1 cellular context compared by ENCODE assay signal in the genomic region with DNA sequence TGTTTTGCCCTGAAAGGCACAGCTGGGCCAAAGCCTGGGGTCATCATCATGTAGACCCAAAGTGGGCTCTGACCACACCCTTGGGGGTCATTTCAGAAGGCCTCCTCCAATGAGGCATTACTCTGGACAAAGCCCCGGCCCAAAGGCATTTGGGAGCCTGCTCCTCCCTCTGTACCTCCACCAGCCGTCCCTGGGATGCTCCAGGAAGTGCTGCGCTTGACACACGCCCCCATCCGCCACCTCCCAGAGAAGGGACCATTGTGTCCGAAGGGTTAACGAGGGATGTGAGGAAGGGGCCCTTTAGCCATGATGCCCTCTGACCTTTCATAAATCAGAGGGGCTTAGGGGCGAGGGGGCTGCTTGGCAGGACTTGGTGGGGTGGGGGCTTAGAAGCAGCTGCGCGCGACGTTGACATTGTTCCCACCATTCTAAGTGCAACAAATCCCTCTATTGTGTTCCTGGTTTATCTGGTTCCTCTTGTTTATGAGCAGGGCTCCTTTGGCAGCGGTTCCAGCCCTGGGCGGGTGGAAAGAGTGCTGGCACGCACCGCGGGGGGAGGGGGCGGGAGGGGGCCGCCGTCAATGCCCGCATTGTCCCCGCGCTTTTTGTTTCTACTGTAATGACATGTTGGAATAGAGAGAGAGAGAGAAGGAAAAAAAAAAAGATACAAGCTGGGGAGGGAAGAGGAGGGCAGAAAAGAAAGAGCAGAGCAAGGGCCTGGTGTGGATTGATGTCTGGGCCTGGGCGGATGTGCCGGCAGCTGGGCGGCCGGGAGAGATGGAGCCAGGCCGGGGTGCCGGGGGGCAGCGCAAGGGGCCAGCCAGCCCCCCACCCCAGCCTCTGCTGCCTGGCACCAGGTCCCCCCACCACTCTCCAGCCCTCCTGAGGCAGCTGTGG.
TF ChIP-seq lines count a peak whose summit lies in the region.

No MANE protein-coding gene starts in this region.

TF ChIP-seq in K562, 482 proteins besides CTCF, POLR2A, EP300 and RAD21:
- TF ChIP-seq ZNF165 (CRISPR knock-in tag; IDR thresholded peaks at IDR 0.05; ENCODE audit: borderline replicate concordance), result no peak
- TF ChIP-seq, protein P1, sequence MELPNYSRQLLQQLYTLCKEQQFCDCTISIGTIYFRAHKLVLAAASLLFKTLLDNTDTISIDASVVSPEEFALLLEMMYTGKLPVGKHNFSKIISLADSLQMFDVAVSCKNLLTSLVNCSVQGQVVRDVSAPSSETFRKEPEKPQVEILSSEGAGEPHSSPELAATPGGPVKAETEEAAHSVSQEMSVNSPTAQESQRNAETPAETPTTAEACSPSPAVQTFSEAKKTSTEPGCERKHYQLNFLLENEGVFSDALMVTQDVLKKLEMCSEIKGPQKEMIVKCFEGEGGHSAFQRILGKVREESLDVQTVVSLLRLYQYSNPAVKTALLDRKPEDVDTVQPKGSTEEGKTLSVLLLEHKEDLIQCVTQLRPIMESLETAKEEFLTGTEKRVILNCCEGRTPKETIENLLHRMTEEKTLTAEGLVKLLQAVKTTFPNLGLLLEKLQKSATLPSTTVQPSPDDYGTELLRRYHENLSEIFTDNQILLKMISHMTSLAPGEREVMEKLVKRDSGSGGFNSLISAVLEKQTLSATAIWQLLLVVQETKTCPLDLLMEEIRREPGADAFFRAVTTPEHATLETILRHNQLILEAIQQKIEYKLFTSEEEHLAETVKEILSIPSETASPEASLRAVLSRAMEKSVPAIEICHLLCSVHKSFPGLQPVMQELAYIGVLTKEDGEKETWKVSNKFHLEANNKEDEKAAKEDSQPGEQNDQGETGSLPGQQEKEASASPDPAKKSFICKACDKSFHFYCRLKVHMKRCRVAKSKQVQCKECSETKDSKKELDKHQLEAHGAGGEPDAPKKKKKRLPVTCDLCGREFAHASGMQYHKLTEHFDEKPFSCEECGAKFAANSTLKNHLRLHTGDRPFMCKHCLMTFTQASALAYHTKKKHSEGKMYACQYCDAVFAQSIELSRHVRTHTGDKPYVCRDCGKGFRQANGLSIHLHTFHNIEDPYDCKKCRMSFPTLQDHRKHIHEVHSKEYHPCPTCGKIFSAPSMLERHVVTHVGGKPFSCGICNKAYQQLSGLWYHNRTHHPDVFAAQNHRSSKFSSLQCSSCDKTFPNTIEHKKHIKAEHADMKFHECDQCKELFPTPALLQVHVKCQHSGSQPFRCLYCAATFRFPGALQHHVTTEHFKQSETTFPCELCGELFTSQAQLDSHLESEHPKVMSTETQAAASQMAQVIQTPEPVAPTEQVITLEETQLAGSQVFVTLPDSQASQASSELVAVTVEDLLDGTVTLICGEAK (IDR thresholded peaks at IDR 0.05), result peak; percentile 44; the same call in 1 of the 2 replicates
- TF ChIP-seq, protein P1 (CRISPR knock-in tag; IDR thresholded peaks at IDR 0.05), result no peak
- TF ChIP-seq ZBTB33 (CRISPR knock-in tag; IDR thresholded peaks at IDR 0.05), result no peak
- TF ChIP-seq, protein P2, sequence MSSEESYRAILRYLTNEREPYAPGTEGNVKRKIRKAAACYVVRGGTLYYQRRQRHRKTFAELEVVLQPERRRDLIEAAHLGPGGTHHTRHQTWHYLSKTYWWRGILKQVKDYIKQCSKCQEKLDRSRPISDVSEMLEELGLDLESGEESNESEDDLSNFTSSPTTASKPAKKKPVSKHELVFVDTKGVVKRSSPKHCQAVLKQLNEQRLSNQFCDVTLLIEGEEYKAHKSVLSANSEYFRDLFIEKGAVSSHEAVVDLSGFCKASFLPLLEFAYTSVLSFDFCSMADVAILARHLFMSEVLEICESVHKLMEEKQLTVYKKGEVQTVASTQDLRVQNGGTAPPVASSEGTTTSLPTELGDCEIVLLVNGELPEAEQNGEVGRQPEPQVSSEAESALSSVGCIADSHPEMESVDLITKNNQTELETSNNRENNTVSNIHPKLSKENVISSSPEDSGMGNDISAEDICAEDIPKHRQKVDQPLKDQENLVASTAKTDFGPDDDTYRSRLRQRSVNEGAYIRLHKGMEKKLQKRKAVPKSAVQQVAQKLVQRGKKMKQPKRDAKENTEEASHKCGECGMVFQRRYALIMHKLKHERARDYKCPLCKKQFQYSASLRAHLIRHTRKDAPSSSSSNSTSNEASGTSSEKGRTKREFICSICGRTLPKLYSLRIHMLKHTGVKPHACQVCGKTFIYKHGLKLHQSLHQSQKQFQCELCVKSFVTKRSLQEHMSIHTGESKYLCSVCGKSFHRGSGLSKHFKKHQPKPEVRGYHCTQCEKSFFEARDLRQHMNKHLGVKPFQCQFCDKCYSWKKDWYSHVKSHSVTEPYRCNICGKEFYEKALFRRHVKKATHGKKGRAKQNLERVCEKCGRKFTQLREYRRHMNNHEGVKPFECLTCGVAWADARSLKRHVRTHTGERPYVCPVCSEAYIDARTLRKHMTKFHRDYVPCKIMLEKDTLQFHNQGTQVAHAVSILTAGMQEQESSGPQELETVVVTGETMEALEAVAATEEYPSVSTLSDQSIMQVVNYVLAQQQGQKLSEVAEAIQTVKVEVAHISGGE (CRISPR knock-in tag; IDR thresholded peaks at IDR 0.05), result peak in 1 of 3 experiments; percentile 95; a peak in 2 of 6 replicates
- TF ChIP-seq NCOA1 (IDR thresholded peaks at IDR 0.05; ENCODE audit: low read depth), result peak; percentile 17; the same call in 1 of the 2 replicates
- TF ChIP-seq ZNF239 (CRISPR knock-in tag; IDR thresholded peaks at IDR 0.05), result no peak
- no peak for TF ChIP-seq TCFL5 (CRISPR knock-in tag; conservative IDR thresholded peaks at IDR 0.05)
